Comparison of ENCODE assay signal across 8 cellular contexts in the genomic region with DNA sequence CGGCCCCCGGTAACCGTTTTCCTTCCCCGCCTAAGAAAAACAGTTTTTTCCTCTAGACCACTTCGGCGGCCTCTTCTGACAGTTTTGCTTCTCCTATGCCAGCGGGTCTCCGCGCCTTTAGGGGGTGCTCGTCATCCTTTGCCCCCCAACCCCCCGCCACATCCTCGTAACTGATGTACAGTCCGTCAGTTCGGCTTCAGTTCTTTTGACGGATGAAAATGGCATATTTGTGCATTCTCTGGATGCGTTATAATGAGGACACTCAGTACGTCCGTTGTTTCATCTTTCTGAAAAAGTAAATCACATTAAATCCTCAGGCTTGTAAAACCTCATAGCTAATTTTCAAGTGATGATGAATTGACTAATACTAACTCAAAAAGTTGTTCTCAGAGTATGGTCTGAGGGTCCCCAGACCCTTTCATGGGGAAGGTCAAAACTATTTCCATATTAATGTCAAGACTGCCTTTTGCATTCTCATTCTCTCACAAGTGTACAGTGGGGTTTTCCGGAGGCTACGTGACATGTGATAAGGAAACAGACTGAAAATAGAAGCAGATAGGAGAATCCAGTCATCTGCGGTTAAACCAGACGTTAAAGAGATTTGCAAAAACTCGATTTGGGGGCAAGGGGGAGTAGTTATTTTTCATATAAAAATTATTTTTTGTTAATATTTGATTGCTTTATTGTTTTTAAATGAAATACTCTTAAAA. TPM values are rescaled to one million over a fixed set of nuclear protein-coding genes. Genes with fewer than 3 reads are reported as not detected.
DNase-seq lines count a peak whose midpoint lies in the region; ATAC-seq and TF ChIP-seq lines count a peak whose summit lies in the region.

No MANE protein-coding gene starts in this region.

- peak overlapping the region; percentile 96 to 98 (median 97) for H3K4me3 Mint-ChIP-seq in T-cell

- CTCF ChIA-PET in T-cell (lab: Charles Lee) = interaction anchor here in 1 of 2 donors (1.0 kb wide), 1 partner anchor 501 kb away, joined by 4 read pairs; no protein-coding TSS in a partner anchor

- H3K4me3 ChIP-seq in lower leg skin (ENCODE audit: low read depth, poor library complexity, severe bottlenecking) = peak overlapping the region; percentile 95

- TF ChIP-seq POLR2A in lower leg skin (IDR thresholded peaks at IDR 0.05) = no peak

- TF ChIP-seq CTCF in lower leg skin (IDR thresholded peaks at IDR 0.05) = no peak

- intact Hi-C loops in lower leg skin (cut with DNase I; ENCODE audit: low total_unique reads) = no loop called here

- peak; percentile 40 for DNase-seq in DMS153 (lab: John Stamatoyannopoulos, UW)
- DNase-seq in T-cell = peak in 29 of 34 experiments; percentile 8 to 62 (median 42)
- DNase-seq in cerebellum (ENCODE audit: low spot score) = peak; percentile 12
- no peak for DNase-seq in lower leg skin (ENCODE audit: low spot score in 2 of 2)
- peak in 4 of 6 experiments; percentile 25 to 67 (median 34) for DNase-seq in stimulated activated naive CD4-positive, alpha-beta T cell (lab: John Stamatoyannopoulos, UW)
- no peak for DNase-seq in NCI-H2081 treated with DMSO at 0.1 percent for 48 hours (lab: John Stamatoyannopoulos, UW)

- POLR2A ChIA-PET in T-cell (lab: Charles Lee) = no interaction called here

- H3K4me1 Mint-ChIP-seq in T-cell = peaks cover 47 to 54% (median 51%) of the 10 kb centered on the region in 3 donors

- peak overlapping the region; percentile 96 to 99 for H3K27ac Mint-ChIP-seq in T-cell

- ATAC-seq in GM19324 (IDR thresholded peaks at IDR 0.05; ENCODE audit: low FRiP score, unreplicated experiment) = peak; percentile 16
- ATAC-seq in HG03432 (IDR thresholded peaks at IDR 0.05; ENCODE audit: unreplicated experiment) = peak; percentile 25
- peak; percentile 15 to 24 (median 22) for ATAC-seq in T-cell (replicated peaks in 1 of 4)

- H3K9me3 Mint-ChIP-seq in T-cell = no peaks in the 10 kb centered on the region

- peaks cover 7% of the 10 kb centered on the region for H3K36me3 Mint-ChIP-seq in T-cell

- 8 to 10% methylated on average over 23 of the region's 23 CpGs for WGBS in lower leg skin, 2 donors

- H3K27me3 Mint-ChIP-seq in T-cell = no peaks in the 10 kb centered on the region

RNA-seq across cellular contexts. Expression of gene NAP1L1, which starts 0.8 kb away (rescaled TPM):
- total RNA-seq in T-cell = 100 to 1,000 TPM; 523 to 643 (median 591) TPM
- total RNA-seq in cerebellum = 217 TPM
- total RNA-seq in lower leg skin = 100 to 1,000 TPM; 150 to 198 (median 179) TPM

RNA-seq across cellular contexts. Expression of gene PHLDA1, which starts 53.7 kb away (rescaled TPM):
- 10 to 100 TPM in 1 of 5 donors, 1 to 10 TPM in 4; 5.4 to 11.7 (median 7.1) TPM for total RNA-seq in T-cell
- total RNA-seq in cerebellum = 20.3 TPM
- total RNA-seq in lower leg skin = 10 to 100 TPM; 11.1 to 39.9 (median 19.6) TPM

Comparison
In these comparisons a context has a peak if more than half of its experiments do, and no peak if none do; other contexts are left out.
1. DNase-seq: peak in DMS153 (single experiment), T-cell (29 of 34), cerebellum (single experiment) and stimulated activated naive CD4-positive, alpha-beta T cell (4 of 6); none in lower leg skin (0 of 2) and NCI-H2081 treated with DMSO at 0.1 percent for 48 hours (single experiment).
2. Peak in every context shown above with its lines, with median percentiles within 50 percentile points of each other: ATAC-seq.